Comparison of ENCODE assay signal across 12 cellular contexts in the genomic region with DNA sequence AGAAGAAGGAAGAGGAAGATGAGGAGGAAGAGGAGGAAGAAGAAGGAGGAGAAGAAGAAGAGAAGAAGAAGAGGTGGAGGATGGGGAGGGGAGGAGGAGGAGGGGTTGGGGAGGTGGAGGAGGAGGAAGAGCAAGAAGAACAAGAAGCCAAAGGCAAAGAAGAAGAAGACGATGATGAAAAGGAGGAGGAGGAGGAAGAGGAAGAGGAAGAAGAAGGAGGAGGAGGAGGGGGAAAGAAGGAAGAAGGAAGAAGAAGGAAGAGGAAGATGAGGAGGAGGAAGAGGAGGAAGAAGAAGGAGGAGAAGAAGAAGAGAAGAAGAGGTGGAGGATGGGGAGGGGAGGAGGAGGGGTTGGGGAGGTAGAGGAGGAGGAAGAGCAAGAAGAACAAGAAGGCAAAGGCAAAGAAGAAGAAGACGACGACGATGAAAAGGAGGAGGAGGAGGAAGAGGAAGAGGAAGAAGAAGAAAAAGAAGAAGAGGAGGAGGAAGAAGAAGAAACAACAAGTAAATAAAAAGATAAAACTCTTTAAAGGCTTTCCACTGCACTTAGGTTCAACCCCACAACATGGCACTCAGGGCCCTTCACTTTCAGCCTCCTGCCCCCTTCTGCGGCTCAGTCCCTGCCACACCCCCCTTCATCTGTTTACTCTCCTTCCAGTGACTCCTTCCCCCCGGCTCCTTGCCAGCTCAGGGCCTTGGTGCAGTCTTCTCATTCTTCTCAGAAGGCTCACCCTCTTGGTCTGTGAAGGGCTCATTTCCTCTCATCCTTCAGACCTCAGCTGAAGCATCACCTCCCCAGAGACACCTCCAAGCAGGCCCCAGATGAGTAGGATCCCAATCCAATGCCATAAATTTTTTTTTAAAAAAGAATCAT.
A peak's percentile ranks its signal among the peaks of the same experiment; 100 is the strongest.
DNase-seq lines count a peak whose midpoint lies in the region; ATAC-seq lines count a peak whose summit lies in the region.
"Had no signal": no experiment of that assay in that cellular context is flagged by ENCODE, and none has a peak within 500 bp of the region (broad histone marks: within the 10 kb centered on the region; RNA-seq: fewer than 3 reads in every experiment).

No MANE protein-coding gene starts in this region.

- H3K27me3 Mint-ChIP-seq in T-cell, result peaks cover 0 to 5% of the 10 kb centered on the region in 2 donors

- no peak overlapping the region for H3K4me3 Mint-ChIP-seq in T-cell
- H3K4me3 Mint-ChIP-seq: CD8-positive, alpha-beta T cell had no signal

- no peaks in the 10 kb centered on the region for H3K9me3 Mint-ChIP-seq in T-cell
- H3K9me3 Mint-ChIP-seq: CD8-positive, alpha-beta T cell had no signal

- no peak for ATAC-seq in T-cell (replicated peaks in 1 of 4)
- peak; percentile 38 for ATAC-seq in left colon
- no peak for ATAC-seq in HG02763 (IDR thresholded peaks at IDR 0.05; ENCODE audit: unreplicated experiment)
- ATAC-seq: CD8-positive, alpha-beta T cell; esophagus mucosa; right lobe of liver had no signal

- no peaks in the 10 kb centered on the region for H3K36me3 Mint-ChIP-seq in T-cell
- H3K36me3 Mint-ChIP-seq: CD8-positive, alpha-beta T cell had no signal

- H3K27me3 ChIP-seq in H7 (ENCODE audit: control insufficient read depth, insufficient read depth, low read length), result peaks cover 17% of the 10 kb centered on the region
- H3K27me3 ChIP-seq: right lobe of liver had no signal

- CTCF ChIA-PET in T-cell (lab: Charles Lee), result no interaction called here

- H3K27ac Mint-ChIP-seq in T-cell, result peak overlapping the region; percentile 36 to 58
- H3K27ac Mint-ChIP-seq: CD8-positive, alpha-beta T cell had no signal

- peaks cover 37 to 42% (median 41%) of the 10 kb centered on the region in 3 donors for H3K4me1 Mint-ChIP-seq in T-cell

- intact Hi-C loops in left colon (cut with DNase I, micrococcal nuclease), result loop anchor here in 1 of 2 donors (10.0 kb wide), 1 partner anchor 119 kb away; the partner anchor contains the start of gene KCNN3
- intact Hi-C loops in posterior vena cava (cut with DNase I), result no loop called here

- DNase-seq in stimulated activated CD4-positive, alpha-beta T cell treated with anti-CD3 and anti-CD28 coated beads, Interleukin-1b, Interleukin-23, amount 100 ng/mL, for 48 hours, result peak; percentile 56
- no peak for DNase-seq in stimulated activated CD4-positive, alpha-beta T cell treated with anti-CD3 and anti-CD28 coated beads, Interleukin-2, amount 100 ng/mL, for 48 hours
- DNase-seq in T-cell (no peak), left colon (peak in 1 of 2 donors; percentile 18), SIG-M5 (lab: John Stamatoyannopoulos, UW) (no peak), posterior vena cava (ENCODE audit: low spot score) (no peak), H7 (no peak)
- DNase-seq: CD8-positive, alpha-beta T cell; NCI-H524 treated with DMSO at 0.1 percent for 48 hours had no signal

- no peak overlapping the region for H3K4me3 ChIP-seq in H7 (ENCODE audit: insufficient read depth, low read depth, low read length)
- H3K4me3 ChIP-seq: right lobe of liver had no signal

- H3K36me3 ChIP-seq in H7 (replicated peaks; ENCODE audit: control insufficient read depth, insufficient read depth, low read length), result no peaks in the 10 kb centered on the region
- H3K36me3 ChIP-seq: right lobe of liver had no signal

- POLR2A ChIA-PET in T-cell (lab: Charles Lee), result no interaction called here
